ENCODE assay signal across 23 cellular contexts in genomic region chr17:82702161-82702932, GRCh38. TPM values are rescaled to one million over a fixed set of nuclear protein-coding genes. Genes with fewer than 3 reads are reported as not detected.
DNase-seq lines count a peak whose midpoint lies in the region; ATAC-seq, FAIRE-seq and TF ChIP-seq lines count a peak whose summit lies in the region.
"Had no signal": no experiment of that assay in that cellular context is flagged by ENCODE, and none has a peak within 500 bp of the region (broad histone marks: within the 10 kb centered on the region; RNA-seq: fewer than 3 reads in every experiment).

No MANE protein-coding gene starts in this region.

- no peak for ATAC-seq in GM18511 (IDR thresholded peaks at IDR 0.05; ENCODE audit: unreplicated experiment)
- ATAC-seq: activated naive CD8-positive, alpha-beta T cell treated with anti-CD3 and anti-CD28 coated beads, Interleukin-2, amount 50 U/mL, for 24 hours; activated T-helper 17 cell treated with anti-CD3 and anti-CD28 coated beads, Interleukin-2, amount 50 U/mL, for 72 hours; gastrocnemius medialis; left ventricle myocardium superior; naive thymus-derived CD4-positive, alpha-beta T cell; psoas muscle had no signal

- no peaks in the 10 kb centered on the region for H3K36me3 ChIP-seq in HEK293 (ENCODE audit: control insufficient read depth in 2 of 2, insufficient read depth in 1 of 2, low read length in 2 of 2)
- H3K36me3 ChIP-seq: gastrocnemius medialis, upper lobe of left lung had no signal

- no peak overlapping the region for H3K27ac ChIP-seq in HEK293 (ENCODE audit: extremely low read depth, low read depth, low read length)
- H3K27ac ChIP-seq in skin epidermis: peak overlapping the region in 13 of 21 experiments; percentile 6 to 69 (median 37)
- H3K27ac ChIP-seq: C4-2B, gastrocnemius medialis, psoas muscle, upper lobe of left lung had no signal

- TF ChIP-seq CTCF in HEK293 (tag by site-specific recombination; IDR thresholded peaks at IDR 0.05): 0 out of 2 replicates have a peak, but pooled peaks have one; percentile 9

- CTCF ChIA-PET in HEK293 (lab: Yijun Ruan, JAX): no interaction called here

- H3K4me3 ChIP-seq in HEK293 (ENCODE audit: low read depth, low read length) (no peak overlapping the region), skin epidermis (no peak overlapping the region)
- H3K4me3 ChIP-seq: gastrocnemius medialis, psoas muscle, upper lobe of left lung had no signal

- POLR2A ChIA-PET in HEK293 (lab: Yijun Ruan, JAX): no interaction called here

- no peaks in the 10 kb centered on the region; the same call in 1 of the 2 replicates for H3K4me1 ChIP-seq in HEK293 (ENCODE audit: control insufficient read depth, insufficient read depth, low read length)

- FAIRE-seq in frontal cortex (lab: Jason Lieb, UNC): no peak

- H3K9me3 ChIP-seq in HEK293 (ENCODE audit: control insufficient read depth, insufficient read depth, low read depth, low read length): no peaks in the 10 kb centered on the region
- H3K9me3 ChIP-seq: gastrocnemius medialis, psoas muscle, upper lobe of left lung had no signal

- DNase-seq in anterior cingulate cortex (lab: John Stamatoyannopoulos, UW): peak in 35 of 58 donors; percentile 24 to 87 (median 58)
- DNase-seq in inferior parietal cortex (ENCODE audit: extremely low spot score): peak; percentile 56
- no peak for DNase-seq in NCI-H446 (lab: John Stamatoyannopoulos, UW)
- no peak for DNase-seq in NCI-H1048 (lab: John Stamatoyannopoulos, UW)
- DNase-seq in frontal cortex (ENCODE audit: low spot score in 2 of 2): no peak
- DNase-seq: activated CD4-positive, CD25-positive, alpha-beta regulatory T cell; activated CD8-positive, alpha-beta memory T cell treated with anti-CD3 and anti-CD28 coated beads for 24 hours; activated naive CD8-positive, alpha-beta T cell treated with anti-CD3 and anti-CD28 coated beads, Interleukin-2, amount 50 U/mL, for 24 hours; central memory CD4-positive, alpha-beta T cell; DMS53; gastrocnemius medialis; HCEC 1CT; left ventricle myocardium superior; naive thymus-derived CD4-positive, alpha-beta T cell; NCI-H1105; psoas muscle; stimulated activated naive CD4-positive, alpha-beta T cell treated with Interleukin-2 at 50 U/mL for 16 hours had no signal

TF ChIP-seq in HEK293, 187 proteins besides CTCF, POLR2A, EP300 and RAD21:
- TF ChIP-seq GLIS2 (tag by site-specific recombination; IDR thresholded peaks at IDR 0.05) (peak; percentile 27; the same call in 1 of the 2 replicates), EGR2 (tag by site-specific recombination; IDR thresholded peaks at IDR 0.05; ENCODE audit: low read depth) (peak; percentile 80), ZNF639 (tag by site-specific recombination; IDR thresholded peaks at IDR 0.05) (no peak), ZFHX2 (tag by site-specific recombination; conservative IDR thresholded peaks at IDR 0.05) (peak; percentile 88), ZBTB21 (tag by site-specific recombination; IDR thresholded peaks at IDR 0.05) (no peak), ZFP69B (tag by site-specific recombination; IDR thresholded peaks at IDR 0.05) (peak; percentile 68), ZNF692 (tag by site-specific recombination; IDR thresholded peaks at IDR 0.05) (peak; percentile 53; the same call in 1 of the 2 replicates), ZIC2 (tag by site-specific recombination; IDR thresholded peaks at IDR 0.05) (0 out of 2 replicates have a peak, but pooled peaks have one; percentile 16)

RNA-seq across cellular contexts. Expression of gene RAB40B, which starts 3.8 kb away (rescaled TPM):
- total RNA-seq in frontal cortex: 18.3 TPM

RNA-seq across cellular contexts. Expression of gene FN3KRP, which starts 14.2 kb away (rescaled TPM):
- 24.1 TPM for total RNA-seq in frontal cortex

RNA-seq across cellular contexts. Expression of gene FN3K, which starts 33.1 kb away (rescaled TPM):
- 9.8 TPM for total RNA-seq in frontal cortex

RNA-seq across cellular contexts. Expression of gene TBCD, which starts 49.5 kb away (rescaled TPM):
- 73.8 TPM for total RNA-seq in frontal cortex

RNA-seq across cellular contexts. Expression of gene WDR45B, which starts 54.1 kb away (rescaled TPM):
- total RNA-seq in frontal cortex: 45.2 TPM

Comparison
In these comparisons a context has a peak if more than half of its experiments do, and no peak if none do; other contexts are left out.
1. DNase-seq: peak in anterior cingulate cortex (35 of 58) and inferior parietal cortex (single experiment); none in NCI-H446 (0 of 2), NCI-H1048 (single experiment) and frontal cortex (0 of 2).